Comparison of ENCODE assay signal across 1 cellular context in genomic region chr6:137866200-137866913, GRCh38.
TF ChIP-seq lines count a peak whose summit lies in the region.

No MANE protein-coding gene starts in this region.

TF ChIP-seq in HepG2, 621 proteins besides CTCF, POLR2A, EP300 and RAD21 (continued from another document and continues in another):
- peak; percentile 34 for TF ChIP-seq TFDP2 (CRISPR knock-in tag; IDR thresholded peaks at IDR 0.05)
- 0 out of 2 replicates have a peak, but pooled peaks have one; percentile 38 for TF ChIP-seq ZNF552 (CRISPR knock-in tag; IDR thresholded peaks at IDR 0.05; ENCODE audit: borderline replicate concordance)
- TF ChIP-seq GABPA (IDR thresholded peaks at IDR 0.05; ENCODE audit: low read depth, low read length) = no peak
- TF ChIP-seq GABPA (CRISPR knock-in tag; IDR thresholded peaks at IDR 0.05; ENCODE audit: low read depth) = no peak
- TF ChIP-seq ZNF430 (CRISPR knock-in tag; IDR thresholded peaks at IDR 0.05) = no peak; the same call in 1 of the 2 replicates
- TF ChIP-seq MXD1 (CRISPR knock-in tag; IDR thresholded peaks at IDR 0.05) = 0 out of 2 replicates have a peak, but pooled peaks have one; percentile 5
- no peak for TF ChIP-seq RERE (CRISPR knock-in tag; IDR thresholded peaks at IDR 0.05; ENCODE audit: low read depth)
- no peak for TF ChIP-seq RBFOX2 (IDR thresholded peaks at IDR 0.05; ENCODE audit: low read depth, low read length)
- peak; percentile 69; the same call in 1 of the 2 replicates for TF ChIP-seq ATF1 (CRISPR knock-in tag; IDR thresholded peaks at IDR 0.05)
- no peak; the same call in 1 of the 2 replicates for TF ChIP-seq SMAD1 (CRISPR knock-in tag; IDR thresholded peaks at IDR 0.05; ENCODE audit: borderline replicate concordance, low read depth)
- TF ChIP-seq GATAD2A (CRISPR knock-in tag; IDR thresholded peaks at IDR 0.05) = peak; percentile 35; the same call in 1 of the 2 replicates
- no peak for TF ChIP-seq XRCC5 (optimal IDR thresholded peaks at IDR 0.05; ENCODE audit: low read length)
- no peak for TF ChIP-seq ZNF296 (CRISPR knock-in tag; conservative IDR thresholded peaks at IDR 0.05)
- TF ChIP-seq, protein P1, sequence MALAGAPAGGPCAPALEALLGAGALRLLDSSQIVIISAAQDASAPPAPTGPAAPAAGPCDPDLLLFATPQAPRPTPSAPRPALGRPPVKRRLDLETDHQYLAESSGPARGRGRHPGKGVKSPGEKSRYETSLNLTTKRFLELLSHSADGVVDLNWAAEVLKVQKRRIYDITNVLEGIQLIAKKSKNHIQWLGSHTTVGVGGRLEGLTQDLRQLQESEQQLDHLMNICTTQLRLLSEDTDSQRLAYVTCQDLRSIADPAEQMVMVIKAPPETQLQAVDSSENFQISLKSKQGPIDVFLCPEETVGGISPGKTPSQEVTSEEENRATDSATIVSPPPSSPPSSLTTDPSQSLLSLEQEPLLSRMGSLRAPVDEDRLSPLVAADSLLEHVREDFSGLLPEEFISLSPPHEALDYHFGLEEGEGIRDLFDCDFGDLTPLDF (CRISPR knock-in tag; IDR thresholded peaks at IDR 0.05) = peak; percentile 56; the same call in 1 of the 2 replicates
- TF ChIP-seq NR2F1 (CRISPR knock-in tag; IDR thresholded peaks at IDR 0.05) = no peak
- 0 out of 2 replicates have a peak, but pooled peaks have one; percentile 42 for TF ChIP-seq ZNF773 (CRISPR knock-in tag; IDR thresholded peaks at IDR 0.05; ENCODE audit: borderline replicate concordance)
- TF ChIP-seq ZNF549 (CRISPR knock-in tag; IDR thresholded peaks at IDR 0.05) = no peak
- TF ChIP-seq, protein P2, sequence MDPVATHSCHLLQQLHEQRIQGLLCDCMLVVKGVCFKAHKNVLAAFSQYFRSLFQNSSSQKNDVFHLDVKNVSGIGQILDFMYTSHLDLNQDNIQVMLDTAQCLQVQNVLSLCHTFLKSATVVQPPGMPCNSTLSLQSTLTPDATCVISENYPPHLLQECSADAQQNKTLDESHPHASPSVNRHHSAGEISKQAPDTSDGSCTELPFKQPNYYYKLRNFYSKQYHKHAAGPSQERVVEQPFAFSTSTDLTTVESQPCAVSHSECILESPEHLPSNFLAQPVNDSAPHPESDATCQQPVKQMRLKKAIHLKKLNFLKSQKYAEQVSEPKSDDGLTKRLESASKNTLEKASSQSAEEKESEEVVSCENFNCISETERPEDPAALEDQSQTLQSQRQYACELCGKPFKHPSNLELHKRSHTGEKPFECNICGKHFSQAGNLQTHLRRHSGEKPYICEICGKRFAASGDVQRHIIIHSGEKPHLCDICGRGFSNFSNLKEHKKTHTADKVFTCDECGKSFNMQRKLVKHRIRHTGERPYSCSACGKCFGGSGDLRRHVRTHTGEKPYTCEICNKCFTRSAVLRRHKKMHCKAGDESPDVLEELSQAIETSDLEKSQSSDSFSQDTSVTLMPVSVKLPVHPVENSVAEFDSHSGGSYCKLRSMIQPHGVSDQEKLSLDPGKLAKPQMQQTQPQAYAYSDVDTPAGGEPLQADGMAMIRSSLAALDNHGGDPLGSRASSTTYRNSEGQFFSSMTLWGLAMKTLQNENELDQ (CRISPR knock-in tag; IDR thresholded peaks at IDR 0.05; ENCODE audit: borderline replicate concordance) = no peak
- TF ChIP-seq NFIB (CRISPR knock-in tag; IDR thresholded peaks at IDR 0.05; ENCODE audit: borderline replicate concordance) = no peak
- TF ChIP-seq, protein P3, sequence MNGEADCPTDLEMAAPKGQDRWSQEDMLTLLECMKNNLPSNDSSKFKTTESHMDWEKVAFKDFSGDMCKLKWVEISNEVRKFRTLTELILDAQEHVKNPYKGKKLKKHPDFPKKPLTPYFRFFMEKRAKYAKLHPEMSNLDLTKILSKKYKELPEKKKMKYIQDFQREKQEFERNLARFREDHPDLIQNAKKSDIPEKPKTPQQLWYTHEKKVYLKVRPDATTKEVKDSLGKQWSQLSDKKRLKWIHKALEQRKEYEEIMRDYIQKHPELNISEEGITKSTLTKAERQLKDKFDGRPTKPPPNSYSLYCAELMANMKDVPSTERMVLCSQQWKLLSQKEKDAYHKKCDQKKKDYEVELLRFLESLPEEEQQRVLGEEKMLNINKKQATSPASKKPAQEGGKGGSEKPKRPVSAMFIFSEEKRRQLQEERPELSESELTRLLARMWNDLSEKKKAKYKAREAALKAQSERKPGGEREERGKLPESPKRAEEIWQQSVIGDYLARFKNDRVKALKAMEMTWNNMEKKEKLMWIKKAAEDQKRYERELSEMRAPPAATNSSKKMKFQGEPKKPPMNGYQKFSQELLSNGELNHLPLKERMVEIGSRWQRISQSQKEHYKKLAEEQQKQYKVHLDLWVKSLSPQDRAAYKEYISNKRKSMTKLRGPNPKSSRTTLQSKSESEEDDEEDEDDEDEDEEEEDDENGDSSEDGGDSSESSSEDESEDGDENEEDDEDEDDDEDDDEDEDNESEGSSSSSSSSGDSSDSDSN (CRISPR knock-in tag; IDR thresholded peaks at IDR 0.05) = no peak
- TF ChIP-seq, protein P4, sequence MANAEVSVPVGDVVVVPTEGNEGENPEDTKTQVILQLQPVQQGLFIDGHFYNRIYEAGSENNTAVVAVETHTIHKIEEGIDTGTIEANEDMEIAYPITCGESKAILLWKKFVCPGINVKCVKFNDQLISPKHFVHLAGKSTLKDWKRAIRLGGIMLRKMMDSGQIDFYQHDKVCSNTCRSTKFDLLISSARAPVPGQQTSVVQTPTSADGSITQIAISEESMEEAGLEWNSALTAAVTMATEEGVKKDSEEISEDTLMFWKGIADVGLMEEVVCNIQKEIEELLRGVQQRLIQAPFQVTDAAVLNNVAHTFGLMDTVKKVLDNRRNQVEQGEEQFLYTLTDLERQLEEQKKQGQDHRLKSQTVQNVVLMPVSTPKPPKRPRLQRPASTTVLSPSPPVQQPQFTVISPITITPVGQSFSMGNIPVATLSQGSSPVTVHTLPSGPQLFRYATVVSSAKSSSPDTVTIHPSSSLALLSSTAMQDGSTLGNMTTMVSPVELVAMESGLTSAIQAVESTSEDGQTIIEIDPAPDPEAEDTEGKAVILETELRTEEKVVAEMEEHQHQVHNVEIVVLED (CRISPR knock-in tag; IDR thresholded peaks at IDR 0.05; ENCODE audit: borderline replicate concordance) = peak; percentile 14; the same call in 1 of the 2 replicates
- no peak for TF ChIP-seq SOX13 (IDR thresholded peaks at IDR 0.05)
- TF ChIP-seq SOX13 (CRISPR knock-in tag; conservative IDR thresholded peaks at IDR 0.05 in 1 of 2, IDR thresholded peaks at IDR 0.05 in 1 of 2) = no peak
- TF ChIP-seq ZNF33B (CRISPR knock-in tag; IDR thresholded peaks at IDR 0.05) = no peak
- TF ChIP-seq GTF3A (CRISPR knock-in tag; conservative IDR thresholded peaks at IDR 0.05) = no peak
- TF ChIP-seq BCLAF1 (IDR thresholded peaks at IDR 0.05) = no peak
- TF ChIP-seq NR1H2 (CRISPR knock-in tag; IDR thresholded peaks at IDR 0.05; ENCODE audit: borderline replicate concordance, low read depth) = no peak
- TF ChIP-seq, protein P5, sequence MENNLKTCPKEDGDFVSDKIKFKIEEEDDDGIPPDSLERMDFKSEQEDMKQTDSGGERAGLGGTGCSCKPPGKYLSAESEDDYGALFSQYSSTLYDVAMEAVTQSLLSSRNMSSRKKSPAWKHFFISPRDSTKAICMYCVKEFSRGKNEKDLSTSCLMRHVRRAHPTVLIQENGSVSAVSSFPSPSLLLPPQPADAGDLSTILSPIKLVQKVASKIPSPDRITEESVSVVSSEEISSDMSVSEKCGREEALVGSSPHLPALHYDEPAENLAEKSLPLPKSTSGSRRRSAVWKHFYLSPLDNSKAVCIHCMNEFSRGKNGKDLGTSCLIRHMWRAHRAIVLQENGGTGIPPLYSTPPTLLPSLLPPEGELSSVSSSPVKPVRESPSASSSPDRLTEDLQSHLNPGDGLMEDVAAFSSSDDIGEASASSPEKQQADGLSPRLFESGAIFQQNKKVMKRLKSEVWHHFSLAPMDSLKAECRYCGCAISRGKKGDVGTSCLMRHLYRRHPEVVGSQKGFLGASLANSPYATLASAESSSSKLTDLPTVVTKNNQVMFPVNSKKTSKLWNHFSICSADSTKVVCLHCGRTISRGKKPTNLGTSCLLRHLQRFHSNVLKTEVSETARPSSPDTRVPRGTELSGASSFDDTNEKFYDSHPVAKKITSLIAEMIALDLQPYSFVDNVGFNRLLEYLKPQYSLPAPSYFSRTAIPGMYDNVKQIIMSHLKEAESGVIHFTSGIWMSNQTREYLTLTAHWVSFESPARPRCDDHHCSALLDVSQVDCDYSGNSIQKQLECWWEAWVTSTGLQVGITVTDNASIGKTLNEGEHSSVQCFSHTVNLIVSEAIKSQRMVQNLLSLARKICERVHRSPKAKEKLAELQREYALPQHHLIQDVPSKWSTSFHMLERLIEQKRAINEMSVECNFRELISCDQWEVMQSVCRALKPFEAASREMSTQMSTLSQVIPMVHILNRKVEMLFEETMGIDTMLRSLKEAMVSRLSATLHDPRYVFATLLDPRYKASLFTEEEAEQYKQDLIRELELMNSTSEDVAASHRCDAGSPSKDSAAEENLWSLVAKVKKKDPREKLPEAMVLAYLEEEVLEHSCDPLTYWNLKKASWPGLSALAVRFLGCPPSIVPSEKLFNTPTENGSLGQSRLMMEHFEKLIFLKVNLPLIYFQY (CRISPR knock-in tag; IDR thresholded peaks at IDR 0.05; ENCODE audit: borderline replicate concordance) = no peak
